1 cellular context compared by ENCODE assay signal in the genomic region with DNA sequence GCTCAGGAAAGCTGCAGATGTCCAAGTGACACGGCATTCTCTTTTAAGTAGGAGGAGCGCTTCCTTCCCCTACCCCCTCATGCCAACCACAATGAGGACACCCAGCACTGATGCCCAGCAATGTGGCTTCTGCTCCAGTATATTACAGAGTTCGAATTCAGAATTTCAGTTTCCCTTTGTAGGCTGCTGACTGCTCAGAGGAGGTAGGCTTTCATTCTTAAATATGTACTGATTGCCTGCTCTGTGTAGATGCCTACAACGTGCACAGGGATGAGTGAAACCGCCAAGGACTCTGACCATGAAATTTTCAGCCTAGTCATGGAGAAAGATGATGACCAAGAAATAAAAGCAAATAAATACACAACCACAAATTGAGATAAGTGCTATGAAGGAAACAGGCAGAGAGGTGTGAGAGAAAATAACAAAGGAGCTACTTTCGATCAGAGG.
TF ChIP-seq lines count a peak whose summit lies in the region.

No MANE protein-coding gene starts in this region.

TF ChIP-seq in K562, 482 proteins besides CTCF, POLR2A, EP300 and RAD21 (continued from another document):
- TF ChIP-seq ZNF592 (IDR thresholded peaks at IDR 0.05) (peak; percentile 69; the same call in 1 of the 2 replicates), UBTF (IDR thresholded peaks at IDR 0.05; ENCODE audit: borderline replicate concordance in 1 of 2, low read depth in 2 of 2, low read length in 2 of 2) (0 out of 4 replicates have a peak, but pooled peaks have one; percentile 8 to 25), MAFG (tag; conservative IDR thresholded peaks at IDR 0.05) (peak; percentile 74), GABPB2 (CRISPR knock-in tag; conservative IDR thresholded peaks at IDR 0.05) (no peak), BACH1 (tag; IDR thresholded peaks at IDR 0.05) (peak; percentile 61; the same call in 1 of the 2 replicates), YY1 (IDR thresholded peaks at IDR 0.05; ENCODE audit: borderline replicate concordance in 1 of 3, control insufficient read depth in 1 of 3, extremely low read depth in 1 of 3, insufficient read depth in 3 of 3, insufficient read length in 1 of 3, insufficient replicate concordance in 2 of 3, low read depth in 1 of 3, low read length in 2 of 3) (no peak), YBX1 (IDR thresholded peaks at IDR 0.05) (no peak), ZNF316 (IDR thresholded peaks at IDR 0.05) (peak; percentile 82), RNF2 (IDR thresholded peaks at IDR 0.05) (no peak), NELFE (IDR thresholded peaks at IDR 0.05; ENCODE audit: insufficient read depth, insufficient read length) (no peak), C11orf30 (IDR thresholded peaks at IDR 0.05; ENCODE audit: low read depth) (peak; percentile 70), NFE2L1 (tag; IDR thresholded peaks at IDR 0.05; ENCODE audit: borderline replicate concordance, low read depth) (no peak), NBN (IDR thresholded peaks at IDR 0.05; ENCODE audit: low read depth) (no peak), BRD9 (IDR thresholded peaks at IDR 0.05; ENCODE audit: low read depth, partially characterized antibody) (no peak), TBP (optimal IDR thresholded peaks at IDR 0.05; ENCODE audit: low read depth, low read length) (no peak), ETV5 (CRISPR knock-in tag; IDR thresholded peaks at IDR 0.05; ENCODE audit: low read depth) (0 out of 2 replicates have a peak, but pooled peaks have one; percentile 21), ARHGAP35 (IDR thresholded peaks at IDR 0.05; ENCODE audit: partially characterized antibody) (no peak), FOXA3 (CRISPR knock-in tag; conservative IDR thresholded peaks at IDR 0.05 in 1 of 2, IDR thresholded peaks at IDR 0.05 in 1 of 2) (0 out of 4 replicates have a peak, but pooled peaks of 1 of the 2 experiments have one; percentile 24)
TF ChIP-seq in K562: peak in this region for 12.
